In genomic region chr14:72023128-72024042, GRCh38 we compare ENCODE assay signal across 1 cellular context.
TF ChIP-seq lines count a peak whose summit lies in the region.

No MANE protein-coding gene starts in this region.

TF ChIP-seq in HEK293, 187 proteins besides CTCF, POLR2A, EP300 and RAD21 (continued from another document):
- TF ChIP-seq ZNF175 (tag by site-specific recombination; IDR thresholded peaks at IDR 0.05) = no peak
